In genomic region chr6:125597411-125598253, GRCh38 we compare ENCODE assay signal across 9 cellular contexts.
DNase-seq lines count a peak whose midpoint lies in the region; ATAC-seq and TF ChIP-seq lines count a peak whose summit lies in the region.
"Had no signal": no experiment of that assay in that cellular context is flagged by ENCODE, and none has a peak within 500 bp of the region (broad histone marks: within the 10 kb centered on the region; RNA-seq: fewer than 3 reads in every experiment).

No MANE protein-coding gene starts in this region.

- no peaks in the 10 kb centered on the region for H3K9me3 ChIP-seq in tibial artery
- no peaks in the 10 kb centered on the region for H3K9me3 ChIP-seq in colonic mucosa
- no peaks in the 10 kb centered on the region for H3K9me3 ChIP-seq in adrenal gland (replicated peaks in 1 of 3)
- H3K9me3 ChIP-seq: A549 had no signal

- H3K4me1 ChIP-seq in tibial artery (peaks cover 0 to 24% (median 8%) of the 10 kb centered on the region in 4 donors), colonic mucosa (no peaks in the 10 kb centered on the region), adrenal gland (replicated peaks in 1 of 2) (no peaks in the 10 kb centered on the region)
- H3K4me1 ChIP-seq: A549 had no signal

- H3K27me3 ChIP-seq in tibial artery, result no peaks in the 10 kb centered on the region
- H3K27me3 ChIP-seq in colonic mucosa, result no peaks in the 10 kb centered on the region
- no peaks in the 10 kb centered on the region for H3K27me3 ChIP-seq in adrenal gland

- no peak overlapping the region for H3K9ac ChIP-seq in colonic mucosa (ENCODE audit: low read depth in 2 of 2, low read length in 2 of 2)

- H3K4me3 ChIP-seq in tibial artery, result peak overlapping the region; percentile 12 to 26
- no peak overlapping the region for H3K4me3 ChIP-seq in colonic mucosa
- H3K4me3 ChIP-seq in adrenal gland, result no peak overlapping the region
- H3K4me3 ChIP-seq: A549 had no signal

- WGBS in adrenal gland, 4 donors, result 75 to 86% (median 76%) methylated on average over 5 to 7 of the region's 7 CpGs

- TF ChIP-seq POLR2A in adrenal gland (IDR thresholded peaks at IDR 0.05), result no peak

- H3K27ac ChIP-seq in tibial artery (peak overlapping the region; percentile 77 to 81), colonic mucosa (no peak overlapping the region), adrenal gland (no peak overlapping the region)
- H3K27ac ChIP-seq: A549 had no signal

- peak; percentile 38 for DNase-seq in NCI-H2107 treated with DMSO at 0.1 percent for 48 hours (lab: John Stamatoyannopoulos, UW; ENCODE audit: unreplicated experiment)
- DNase-seq in NCI-H2107 (lab: John Stamatoyannopoulos, UW), result no peak
- DNase-seq in NCI-H187 (lab: John Stamatoyannopoulos, UW), result peak; percentile 27 to 49
- DNase-seq in tibial artery, result peak; percentile 33 to 69
- no peak for DNase-seq in colonic mucosa
- no peak for DNase-seq in adrenal gland

- TF ChIP-seq CTCF in tibial artery (IDR thresholded peaks at IDR 0.05) (no peak), colonic mucosa (IDR thresholded peaks at IDR 0.05) (no peak), adrenal gland (IDR thresholded peaks at IDR 0.05) (no peak)

- ATAC-seq in esophagus mucosa (peak; percentile 72), HG03378 (IDR thresholded peaks at IDR 0.05; ENCODE audit: unreplicated experiment) (no peak)

- intact Hi-C loops in tibial artery (cut with DNase I; ENCODE audit: low total_unique reads), result loop anchor here (10.0 kb wide), 1 partner anchor 147 kb away; the partner anchor contains the start of gene HEY2
- intact Hi-C loops in colonic mucosa (cut with DNase I), result no loop called here
- intact Hi-C loops in adrenal gland (cut with DNase I), result no loop called here

- H3K36me3 ChIP-seq in tibial artery, result no peaks in the 10 kb centered on the region
- H3K36me3 ChIP-seq in colonic mucosa, result no peaks in the 10 kb centered on the region
- H3K36me3 ChIP-seq in adrenal gland (replicated peaks in 1 of 2), result no peaks in the 10 kb centered on the region

Comparison
In these comparisons a context has a peak if more than half of its experiments do, and no peak if none do; other contexts are left out.
1. DNase-seq: peak in NCI-H2107 treated with DMSO at 0.1 percent for 48 hours (single experiment), NCI-H187 (2 of 2) and tibial artery (2 of 2); none in NCI-H2107 (single experiment), colonic mucosa (single experiment) and adrenal gland (0 of 7).
2. H3K27ac ChIP-seq: peak in tibial artery (2 of 2); none in colonic mucosa (single experiment) and adrenal gland (0 of 5).
3. H3K4me3 ChIP-seq: peak in tibial artery (2 of 2); none in colonic mucosa (single experiment) and adrenal gland (0 of 4).